Comparison of ENCODE assay signal across 14 cellular contexts in genomic region chr3:170997966-170998913, GRCh38. TPM values are rescaled to one million over a fixed set of nuclear protein-coding genes. Genes with fewer than 3 reads are reported as not detected.
DNase-seq lines count a peak whose midpoint lies in the region; ATAC-seq and TF ChIP-seq lines count a peak whose summit lies in the region.
"Had no signal": no experiment of that assay in that cellular context is flagged by ENCODE, and none has a peak within 500 bp of the region (broad histone marks: within the 10 kb centered on the region; RNA-seq: fewer than 3 reads in every experiment).

No MANE protein-coding gene starts in this region.

- no peak for TF ChIP-seq EP300 in stomach (IDR thresholded peaks at IDR 0.05)

- H3K9me3 ChIP-seq in Peyer's patch = no peaks in the 10 kb centered on the region
- no peaks in the 10 kb centered on the region for H3K9me3 ChIP-seq in fibroblast of lung (ENCODE audit: control insufficient read depth, insufficient read depth, low read depth, low read length)
- H3K9me3 ChIP-seq in mesenchymal stem cell (ENCODE audit: control insufficient read depth, low read length) = no peaks in the 10 kb centered on the region
- no peaks in the 10 kb centered on the region for H3K9me3 ChIP-seq in stomach
- H3K9me3 ChIP-seq in MM.1S (replicated peaks; ENCODE audit: insufficient read depth, low read length) = no peaks in the 10 kb centered on the region

- H3K4ac ChIP-seq in mesenchymal stem cell (ENCODE audit: low read depth in 1 of 2, low read length in 2 of 2) = peak overlapping the region in 1 of 2 experiments; percentile 13

- H2BK5ac ChIP-seq in mesenchymal stem cell (ENCODE audit: low read depth, low read length, poor library complexity, severe bottlenecking) = peak overlapping the region; percentile 58

- H2BK120ac ChIP-seq in mesenchymal stem cell (ENCODE audit: low read depth, low read length) = peak overlapping the region; percentile 23

- peak overlapping the region; percentile 30 for H4K91ac ChIP-seq in mesenchymal stem cell (ENCODE audit: low read length)

- peak overlapping the region; percentile 80 for H4K8ac ChIP-seq in mesenchymal stem cell (ENCODE audit: low read length)

- H3K27ac ChIP-seq in ACC112 (ENCODE audit: low read depth, low read length) (peak overlapping the region; percentile 42), Peyer's patch (peak overlapping the region in 3 of 4 donors; percentile 23 to 80 (median 69)), fibroblast of lung (ENCODE audit: insufficient read depth, low read length) (no peak overlapping the region), mesenchymal stem cell (ENCODE audit: low read length, poor library complexity, severe bottlenecking) (peak overlapping the region; percentile 85), stomach (peak overlapping the region in 2 of 5 donors; percentile 0 to 3), MM.1S (ENCODE audit: low read length) (no peak overlapping the region)
- H3K27ac ChIP-seq: epithelial cell of prostate had no signal

- H3K36me3 ChIP-seq in ACC112 (ENCODE audit: insufficient read depth, low read length) = no peaks in the 10 kb centered on the region
- H3K36me3 ChIP-seq in Peyer's patch = no peaks in the 10 kb centered on the region
- H3K36me3 ChIP-seq in fibroblast of lung (ENCODE audit: control insufficient read depth, insufficient read depth, low read length) = no peaks in the 10 kb centered on the region
- H3K36me3 ChIP-seq in mesenchymal stem cell (ENCODE audit: control insufficient read depth in 1 of 2, insufficient read depth in 2 of 2, low read depth in 1 of 2, low read length in 2 of 2) = no peaks in the 10 kb centered on the region
- no peaks in the 10 kb centered on the region for H3K36me3 ChIP-seq in stomach
- H3K36me3 ChIP-seq in MM.1S (replicated peaks; ENCODE audit: insufficient read depth, low read length) = no peaks in the 10 kb centered on the region

- no peak overlapping the region for H3K14ac ChIP-seq in mesenchymal stem cell (ENCODE audit: low read length in 2 of 2)

- no peaks in the 10 kb centered on the region for H3F3A ChIP-seq in MM.1S (ENCODE audit: insufficient read depth, low read length)

- H2AFZ ChIP-seq in ACC112 (ENCODE audit: low read length, unreplicated experiment) (peak overlapping the region; percentile 74), fibroblast of lung (ENCODE audit: low read length) (peak overlapping the region; percentile 16), mesenchymal stem cell (ENCODE audit: low read depth, low read length) (no peak overlapping the region), MM.1S (ENCODE audit: low read length) (no peak overlapping the region)

- TF ChIP-seq CTCF in Peyer's patch (IDR thresholded peaks at IDR 0.05) (no peak), fibroblast of lung (conservative IDR thresholded peaks at IDR 0.05 in 1 of 2, IDR thresholded peaks at IDR 0.05 in 1 of 2; ENCODE audit: low read depth in 1 of 2, low read length in 2 of 2) (no peak), stomach (IDR thresholded peaks at IDR 0.05) (no peak), MM.1S (IDR thresholded peaks at IDR 0.05; ENCODE audit: low read length) (no peak)

- DNase-seq in Peyer's patch = peak in 2 of 3 donors; percentile 58 to 83
- peak; percentile 20 to 58 for DNase-seq in fibroblast of lung (ENCODE audit: low read depth in 2 of 2)
- peak; percentile 61 for DNase-seq in mesenchymal stem cell
- no peak for DNase-seq in NCI-H2029 treated with DMSO at 0.1 percent for 48 hours (lab: John Stamatoyannopoulos, UW)
- DNase-seq in stomach = no peak
- DNase-seq in MM.1S = no peak
- DNase-seq: activated CD4-positive, alpha-beta T cell treated with anti-CD3 and anti-CD28 coated beads, Interleukin-2, amount 50 U/mL, for 4 hours; caudate nucleus; natural killer cell; NCI-H446 treated with DMSO at 0.1 percent for 48 hours had no signal

- H3K23ac ChIP-seq in mesenchymal stem cell (ENCODE audit: low read length in 2 of 2) = no peak overlapping the region

- H3K4me1 ChIP-seq in ACC112 (ENCODE audit: control insufficient read depth, insufficient read depth, low read length, unreplicated experiment) = peaks cover 56% of the 10 kb centered on the region
- H3K4me1 ChIP-seq in Peyer's patch = peaks cover 0 to 41% (median 3%) of the 10 kb centered on the region in 4 donors
- peaks cover 11% of the 10 kb centered on the region for H3K4me1 ChIP-seq in fibroblast of lung (ENCODE audit: control insufficient read depth, extremely low read depth, insufficient read depth, low read length)
- H3K4me1 ChIP-seq in mesenchymal stem cell (ENCODE audit: control insufficient read depth, insufficient read depth, low read depth, low read length) = peaks cover 6% of the 10 kb centered on the region
- peaks cover 0 to 51% (median 22%) of the 10 kb centered on the region in 4 donors for H3K4me1 ChIP-seq in stomach
- H3K4me1 ChIP-seq in MM.1S (ENCODE audit: low read length) = no peaks in the 10 kb centered on the region

- intact Hi-C loops in stomach (cut with DNase I; ENCODE audit: low total_unique reads) = no loop called here

- no peak overlapping the region for H2BK15ac ChIP-seq in mesenchymal stem cell (ENCODE audit: low read depth, poor library complexity, severe bottlenecking)

- H3K4me2 ChIP-seq in fibroblast of lung (ENCODE audit: extremely low read depth, insufficient read depth, low read length) = peak overlapping the region; percentile 76
- H3K4me2 ChIP-seq in mesenchymal stem cell (ENCODE audit: low read length, poor library complexity, severe bottlenecking) = no peak overlapping the region
- no peak overlapping the region for H3K4me2 ChIP-seq in MM.1S (ENCODE audit: low read depth, low read length)

- no peaks in the 10 kb centered on the region for H3K79me1 ChIP-seq in mesenchymal stem cell (replicated peaks; ENCODE audit: low read length, poor library complexity, severe bottlenecking)

- no peak overlapping the region for H3K9ac ChIP-seq in fibroblast of lung (ENCODE audit: insufficient read depth, low read length)
- peak overlapping the region; percentile 30 for H3K9ac ChIP-seq in mesenchymal stem cell (ENCODE audit: low read length)
- H3K9ac ChIP-seq in MM.1S (ENCODE audit: low read length) = no peak overlapping the region

- no peak for ATAC-seq in GM19397 (IDR thresholded peaks at IDR 0.05; ENCODE audit: unreplicated experiment)
- ATAC-seq: natural killer cell had no signal

- H3K9me2 ChIP-seq in MM.1S (replicated peaks; ENCODE audit: insufficient read depth, low read length) = no peaks in the 10 kb centered on the region

- no peaks in the 10 kb centered on the region for H3K27me3 ChIP-seq in ACC112 (ENCODE audit: insufficient read depth, low read length)
- H3K27me3 ChIP-seq in Peyer's patch = no peaks in the 10 kb centered on the region
- no peaks in the 10 kb centered on the region for H3K27me3 ChIP-seq in fibroblast of lung (ENCODE audit: control insufficient read depth, insufficient read depth, low read length)
- no peaks in the 10 kb centered on the region for H3K27me3 ChIP-seq in mesenchymal stem cell (ENCODE audit: control insufficient read depth in 1 of 2, insufficient read depth in 1 of 2, low read length in 2 of 2)
- H3K27me3 ChIP-seq in stomach = no peaks in the 10 kb centered on the region
- no peaks in the 10 kb centered on the region for H3K27me3 ChIP-seq in MM.1S (replicated peaks; ENCODE audit: insufficient read depth, low read length)

- peak overlapping the region; percentile 79 for H2AK5ac ChIP-seq in mesenchymal stem cell (ENCODE audit: low read length, severe bottlenecking)

- 56% methylated on average over 4 of the region's 5 CpGs for WGBS in mesenchymal stem cell
- WGBS in stomach, 5 donors = 49 to 90% (median 69%) methylated on average over 5 of the region's 5 CpGs

- no peak overlapping the region; the same call in 1 of the 2 replicates for H3K4me3 ChIP-seq in ACC112 (ENCODE audit: low read depth, low read length)
- H3K4me3 ChIP-seq in Peyer's patch = no peak overlapping the region
- H3K4me3 ChIP-seq in fibroblast of lung (replicated peaks in 1 of 4; ENCODE audit: control extremely low read depth in 1 of 4, insufficient read depth in 1 of 4, low read depth in 3 of 4, low read length in 4 of 4) = no peak overlapping the region
- H3K4me3 ChIP-seq in mesenchymal stem cell (ENCODE audit: insufficient read depth in 1 of 2, low read depth in 1 of 2, low read length in 2 of 2) = no peak overlapping the region
- no peak overlapping the region for H3K4me3 ChIP-seq in stomach
- no peak overlapping the region for H3K4me3 ChIP-seq in MM.1S (ENCODE audit: low read length)

- peak overlapping the region; percentile 75 to 93 for H2BK12ac ChIP-seq in mesenchymal stem cell (ENCODE audit: low read length in 2 of 2)

- no peaks in the 10 kb centered on the region for H3K79me2 ChIP-seq in ACC112 (ENCODE audit: control insufficient read depth, insufficient read depth, low read length, unreplicated experiment)
- H3K79me2 ChIP-seq in fibroblast of lung (ENCODE audit: control insufficient read depth, insufficient read depth, low read length) = no peaks in the 10 kb centered on the region
- no peaks in the 10 kb centered on the region for H3K79me2 ChIP-seq in MM.1S (ENCODE audit: low read length)

- peak overlapping the region; percentile 68 to 87 for H3K18ac ChIP-seq in mesenchymal stem cell (ENCODE audit: low read depth in 1 of 2, low read length in 2 of 2)

- no peak for TF ChIP-seq POLR2A in Peyer's patch (IDR thresholded peaks at IDR 0.05)
- TF ChIP-seq POLR2A in stomach (IDR thresholded peaks at IDR 0.05) = no peak

- H4K20me1 ChIP-seq in fibroblast of lung (ENCODE audit: control insufficient read depth, extremely low read depth, insufficient read depth, low read length) (no peaks in the 10 kb centered on the region), MM.1S (ENCODE audit: insufficient read depth, low read length) (no peaks in the 10 kb centered on the region)

RNA-seq across cellular contexts. Expression of gene SLC2A2, which starts 28.3 kb away (rescaled TPM):
- total RNA-seq in Peyer's patch = 100 to 1,000 TPM in 2 of 4 donors, 10 to 100 TPM in 1, 1 to 10 TPM in 1; 2.5 to 115 (median 92.7) TPM
- total RNA-seq in fibroblast of lung = not detected in 2 replicates
- polyA plus RNA-seq in fibroblast of lung = not detected in 2 replicates
- not detected in 2 replicates for polyA plus RNA-seq in fibroblast of lung (2012)
- polyA minus RNA-seq in fibroblast of lung (ENCODE audit: low replicate concordance) = not detected in 2 replicates
- not detected for polyA plus RNA-seq in mesenchymal stem cell (2013, experiment 1 of 2)
- not detected for polyA plus RNA-seq in mesenchymal stem cell (2013, experiment 2 of 2)
- total RNA-seq in stomach = 1 to 10 TPM in 1 of 5 donors, not detected in 4; 2.9 TPM
- not detected for polyA plus RNA-seq in stomach
- total RNA-seq: natural killer cell; T-helper 2 cell treated with Interferon-gamma antibody and Interleukin-4, amounts not matched to agents 100 ng/mL and 5 ng/mL, for 36 hours had no signal

Comparison
In these comparisons a context has a peak if more than half of its experiments do, and no peak if none do; other contexts are left out.
1. H2AFZ ChIP-seq: peak in ACC112 (single experiment) and fibroblast of lung (single experiment); none in mesenchymal stem cell (single experiment) and MM.1S (single experiment).
2. H3K27ac ChIP-seq: peak in ACC112 (single experiment), Peyer's patch (3 of 4) and mesenchymal stem cell (single experiment); none in fibroblast of lung (single experiment) and MM.1S (single experiment).
3. DNase-seq: peak in Peyer's patch (2 of 3), fibroblast of lung (2 of 2) and mesenchymal stem cell (single experiment); none in NCI-H2029 treated with DMSO at 0.1 percent for 48 hours (single experiment), stomach (single experiment) and MM.1S (single experiment).